9 cellular contexts compared by ENCODE assay signal in the genomic region with DNA sequence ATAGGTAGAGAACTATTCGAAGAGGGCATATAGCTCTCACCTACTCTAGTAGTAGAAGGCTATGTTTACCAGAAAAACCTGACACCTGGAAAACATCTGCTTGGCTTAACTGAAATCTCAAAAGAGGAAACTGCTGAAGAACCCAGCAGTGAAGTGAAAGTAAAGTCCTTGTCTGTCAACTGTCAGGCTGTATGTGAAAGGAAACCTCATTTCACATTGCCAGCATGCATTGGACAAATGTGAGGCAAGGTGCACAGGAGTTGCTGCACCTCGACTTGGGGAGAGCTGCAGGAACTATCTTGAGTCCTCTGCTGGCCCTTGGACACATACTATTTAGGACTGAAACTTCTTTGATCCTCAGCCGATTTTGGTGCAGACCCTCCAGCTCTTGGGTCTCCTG. TPM values are rescaled to one million over a fixed set of nuclear protein-coding genes. Genes with fewer than 3 reads are reported as not detected.
DNase-seq lines count a peak whose midpoint lies in the region; ATAC-seq, FAIRE-seq and TF ChIP-seq lines count a peak whose summit lies in the region.
"Had no signal": no experiment of that assay in that cellular context is flagged by ENCODE, and none has a peak within 500 bp of the region (broad histone marks: within the 10 kb centered on the region; RNA-seq: fewer than 3 reads in every experiment).

No MANE protein-coding gene starts in this region.

- no peaks in the 10 kb centered on the region for H4K20me1 ChIP-seq in KMS-11 (ENCODE audit: insufficient read depth)

- TF ChIP-seq POLR2A in sigmoid colon (IDR thresholded peaks at IDR 0.05): no peak

- H2AFZ ChIP-seq in KMS-11 (ENCODE audit: low read depth): no peak overlapping the region

- no peak overlapping the region for H3K27ac Mint-ChIP-seq in activated CD4-positive, alpha-beta memory T cell treated with anti-CD3 and anti-CD28 coated beads, Interleukin-2, amount 10 ng/mL, durations not matched to agents 7 days and 5 days
- no peak overlapping the region for H3K27ac Mint-ChIP-seq in activated CD4-positive, alpha-beta memory T cell treated with anti-CD3 and anti-CD28 coated beads for 36 hours
- H3K27ac Mint-ChIP-seq: progenitor cell of endocrine pancreas had no signal

- peak; percentile 98 for ATAC-seq in HG02623 (IDR thresholded peaks at IDR 0.05; ENCODE audit: unreplicated experiment)

- FAIRE-seq in small intestine (lab: Jason Lieb, UNC): no peak

- H3K27me3 Mint-ChIP-seq in activated CD4-positive, alpha-beta memory T cell treated with anti-CD3 and anti-CD28 coated beads, Interleukin-2, amount 10 ng/mL, durations not matched to agents 7 days and 5 days: peaks cover 6% of the 10 kb centered on the region
- H3K27me3 Mint-ChIP-seq in activated CD4-positive, alpha-beta memory T cell treated with anti-CD3 and anti-CD28 coated beads for 36 hours: peaks cover 2% of the 10 kb centered on the region

- H3K36me3 ChIP-seq in KMS-11 (ENCODE audit: insufficient read depth) (no peaks in the 10 kb centered on the region), small intestine (ENCODE audit: control insufficient read depth in 2 of 2, insufficient read depth in 2 of 2, low read length in 2 of 2) (no peaks in the 10 kb centered on the region), sigmoid colon (no peaks in the 10 kb centered on the region)

- CTCF ChIA-PET in activated CD4-positive, alpha-beta memory T cell treated with anti-CD3 and anti-CD28 coated beads, Interleukin-2, amount 10 ng/mL, durations not matched to agents 7 days and 5 days (lab: Charles Lee): no interaction called here
- CTCF ChIA-PET in activated CD4-positive, alpha-beta memory T cell treated with anti-CD3 and anti-CD28 coated beads for 36 hours (lab: Charles Lee): no interaction called here

- no peaks in the 10 kb centered on the region for H3K36me3 Mint-ChIP-seq in activated CD4-positive, alpha-beta memory T cell treated with anti-CD3 and anti-CD28 coated beads, Interleukin-2, amount 10 ng/mL, durations not matched to agents 7 days and 5 days (ENCODE audit: low read depth)
- H3K36me3 Mint-ChIP-seq in activated CD4-positive, alpha-beta memory T cell treated with anti-CD3 and anti-CD28 coated beads for 36 hours: no peaks in the 10 kb centered on the region

- TF ChIP-seq CTCF in KMS-11 (conservative IDR thresholded peaks at IDR 0.05; ENCODE audit: low read depth, low read length) (no peak), sigmoid colon (IDR thresholded peaks at IDR 0.05) (no peak)

- H3K9me3 ChIP-seq in small intestine (ENCODE audit: control insufficient read depth, low read depth) (no peaks in the 10 kb centered on the region), sigmoid colon (no peaks in the 10 kb centered on the region)

- POLR2A ChIA-PET in activated CD4-positive, alpha-beta memory T cell treated with anti-CD3 and anti-CD28 coated beads, Interleukin-2, amount 10 ng/mL, durations not matched to agents 7 days and 5 days (lab: Charles Lee): no interaction called here
- POLR2A ChIA-PET in activated CD4-positive, alpha-beta memory T cell treated with anti-CD3 and anti-CD28 coated beads for 36 hours (lab: Charles Lee): no interaction called here

- no peak for TF ChIP-seq EP300 in sigmoid colon (IDR thresholded peaks at IDR 0.05)

- H3K79me2 ChIP-seq in KMS-11 (ENCODE audit: insufficient read depth, low read depth): no peaks in the 10 kb centered on the region

- peak overlapping the region; percentile 21; the same call in 1 of the 2 replicates for H3K4me2 ChIP-seq in KMS-11

- intact Hi-C loops in activated CD4-positive, alpha-beta memory T cell treated with anti-CD3 and anti-CD28 coated beads for 36 hours (cut with micrococcal nuclease): no loop called here
- intact Hi-C loops in sigmoid colon (cut with DNase I): no loop called here

- H3K4me1 ChIP-seq in KMS-11 (ENCODE audit: low read depth, poor library complexity, severe bottlenecking): peaks cover 10% of the 10 kb centered on the region
- no peaks in the 10 kb centered on the region for H3K4me1 ChIP-seq in small intestine (ENCODE audit: control insufficient read depth in 2 of 2, insufficient read depth in 1 of 2, low read depth in 1 of 2, low read length in 1 of 2)
- no peaks in the 10 kb centered on the region for H3K4me1 ChIP-seq in sigmoid colon

- 33 to 49% (median 40%) methylated on average over 3 of the region's 3 CpGs for WGBS in small intestine, 3 donors
- 27 to 39% methylated on average over 3 of the region's 3 CpGs for WGBS in sigmoid colon, 2 donors

- H3K4me3 ChIP-seq in KMS-11 (IDR thresholded peaks at IDR 0.05; ENCODE audit: insufficient read depth, low read depth, low read length) (no peak overlapping the region), small intestine (ENCODE audit: low read depth in 1 of 2, low read length in 2 of 2) (no peak overlapping the region), sigmoid colon (no peak overlapping the region)

- DNase-seq in activated CD4-positive, alpha-beta memory T cell treated with anti-CD3 and anti-CD28 coated beads, Interleukin-2, amount 10 ng/mL, durations not matched to agents 7 days and 5 days: peak; percentile 16
- DNase-seq in activated CD4-positive, alpha-beta memory T cell treated with anti-CD3 and anti-CD28 coated beads for 36 hours: no peak
- DNase-seq in small intestine: peak; percentile 5
- DNase-seq in OCI-M2 (lab: John Stamatoyannopoulos, UW; ENCODE audit: unreplicated experiment): no peak
- DNase-seq in sigmoid colon: no peak
- no peak for DNase-seq in HT-29 (ENCODE audit: low spot score)

- no peaks in the 10 kb centered on the region for H3K9me3 Mint-ChIP-seq in activated CD4-positive, alpha-beta memory T cell treated with anti-CD3 and anti-CD28 coated beads, Interleukin-2, amount 10 ng/mL, durations not matched to agents 7 days and 5 days
- H3K9me3 Mint-ChIP-seq in activated CD4-positive, alpha-beta memory T cell treated with anti-CD3 and anti-CD28 coated beads for 36 hours: no peaks in the 10 kb centered on the region

- H3K27ac ChIP-seq in KMS-11: no peak overlapping the region
- no peak overlapping the region for H3K27ac ChIP-seq in small intestine (ENCODE audit: low read depth in 1 of 2, low read length in 1 of 2)
- no peak overlapping the region for H3K27ac ChIP-seq in sigmoid colon

- no peak overlapping the region for H3K4me3 Mint-ChIP-seq in activated CD4-positive, alpha-beta memory T cell treated with anti-CD3 and anti-CD28 coated beads, Interleukin-2, amount 10 ng/mL, durations not matched to agents 7 days and 5 days
- no peak overlapping the region for H3K4me3 Mint-ChIP-seq in activated CD4-positive, alpha-beta memory T cell treated with anti-CD3 and anti-CD28 coated beads for 36 hours

- no peaks in the 10 kb centered on the region for H3K27me3 ChIP-seq in KMS-11 (ENCODE audit: insufficient read depth, low read depth)
- no peaks in the 10 kb centered on the region for H3K27me3 ChIP-seq in small intestine (ENCODE audit: control insufficient read depth in 2 of 2, insufficient read depth in 2 of 2, low read length in 2 of 2)
- no peaks in the 10 kb centered on the region for H3K27me3 ChIP-seq in sigmoid colon

- peaks cover 3% of the 10 kb centered on the region for H3K4me1 Mint-ChIP-seq in activated CD4-positive, alpha-beta memory T cell treated with anti-CD3 and anti-CD28 coated beads, Interleukin-2, amount 10 ng/mL, durations not matched to agents 7 days and 5 days
- H3K4me1 Mint-ChIP-seq in activated CD4-positive, alpha-beta memory T cell treated with anti-CD3 and anti-CD28 coated beads for 36 hours (ENCODE audit: low read depth): no peaks in the 10 kb centered on the region

- H3K9ac ChIP-seq in KMS-11: no peak overlapping the region

RNA-seq across cellular contexts. Expression of gene NREP, which starts 53.3 kb away (rescaled TPM):
- 1 to 10 TPM; 4.5 to 4.8 TPM for total RNA-seq in activated CD4-positive, alpha-beta memory T cell treated with anti-CD3 and anti-CD28 coated beads, Interleukin-2, amount 10 ng/mL, durations not matched to agents 7 days and 5 days
- 1 to 10 TPM; 3.0 to 3.8 TPM for total RNA-seq in activated CD4-positive, alpha-beta memory T cell treated with anti-CD3 and anti-CD28 coated beads for 36 hours
- polyA plus RNA-seq in small intestine (10 to 100 TPM in 1 of 3 donors, 1 to 10 TPM in 2; 1.8 to 16.0 (median 4.1) TPM), sigmoid colon (10 to 100 TPM in 1 of 3 donors, 1 to 10 TPM in 2; 6.5 to 14.6 (median 9.6) TPM)
- 10 to 100 TPM in 3 of 4 donors, 1 to 10 TPM in 1; 8.7 to 41.3 (median 27.2) TPM for total RNA-seq in sigmoid colon
- total RNA-seq in HT-29 (2014; rRNA removed; shearing (Covaris generic)): 0.97 and 3.5 TPM in 2 replicates

Comparison
In these comparisons a context has a peak if more than half of its experiments do, and no peak if none do; other contexts are left out.
1. DNase-seq: peak in activated CD4-positive, alpha-beta memory T cell treated with anti-CD3 and anti-CD28 coated beads, Interleukin-2, amount 10 ng/mL, durations not matched to agents 7 days and 5 days (single experiment) and small intestine (single experiment); none in activated CD4-positive, alpha-beta memory T cell treated with anti-CD3 and anti-CD28 coated beads for 36 hours (single experiment), OCI-M2 (single experiment), sigmoid colon (single experiment) and HT-29 (single experiment).